Comparison of ENCODE assay signal across 16 cellular contexts in the genomic region with DNA sequence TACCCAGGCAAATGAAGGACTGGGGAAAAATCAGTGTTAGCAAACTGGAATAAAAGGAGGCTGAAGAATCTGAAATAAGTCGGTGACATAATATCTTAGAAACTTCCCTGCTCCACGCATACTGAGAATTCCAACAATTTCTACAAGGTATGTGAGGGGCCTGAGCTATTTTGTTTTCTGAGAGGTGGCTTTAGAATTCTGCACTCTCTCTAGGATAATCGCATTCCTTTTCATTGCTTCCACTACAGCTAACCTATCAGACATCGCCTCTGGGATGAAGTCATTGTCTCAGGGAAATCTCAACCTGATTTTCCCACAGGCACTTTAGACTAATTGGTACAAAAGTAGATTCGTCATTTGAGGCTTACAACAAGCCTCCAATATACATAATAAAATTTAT.
DNase-seq lines count a peak whose midpoint lies in the region; TF ChIP-seq lines count a peak whose summit lies in the region.
"Had no signal": no experiment of that assay in that cellular context is flagged by ENCODE, and none has a peak within 500 bp of the region (broad histone marks: within the 10 kb centered on the region; RNA-seq: fewer than 3 reads in every experiment).

No MANE protein-coding gene starts in this region.

- WGBS in endodermal cell (ENCODE audit: insufficient coverage in 1 of 2, insufficient read length in 1 of 2), 2 experiments: 50 to 82% methylated on average over 2 to 5 of the region's 5 CpGs
- 100% methylated on average over 1 of the region's 5 CpGs; no CpG with 5 or more reads in 1 of the 2 experiments for WGBS in mesodermal cell (ENCODE audit: insufficient coverage in 2 of 2), 2 experiments

- H3K9me3 ChIP-seq in endodermal cell (ENCODE audit: control insufficient read depth, low read length): no peaks in the 10 kb centered on the region
- no peaks in the 10 kb centered on the region for H3K9me3 ChIP-seq in mesodermal cell (ENCODE audit: control insufficient read depth, low read length)

- DNase-seq in A172 (ENCODE audit: low spot score) (peak; percentile 4), M059J (ENCODE audit: low read depth) (peak; percentile 24), endodermal cell (peak; percentile 46), cerebellum (ENCODE audit: low spot score) (no peak), NCI-H446 (lab: John Stamatoyannopoulos, UW) (no peak), HPDE6-E6E7 (ENCODE audit: extremely low spot score) (no peak)
- DNase-seq in central memory CD4-positive, alpha-beta T cell: no peak
- DNase-seq: 8988T; CD4-positive, alpha-beta memory T cell; DMS79; NCI-H1092; NCI-H2227 treated with DMSO at 0.1 percent for 48 hours; NCI-H524 treated with DMSO at 0.1 percent for 48 hours; SHP77 had no signal

- no peak overlapping the region for H3K4me3 ChIP-seq in endodermal cell (ENCODE audit: low read length)
- no peak overlapping the region for H3K4me3 ChIP-seq in mesodermal cell (ENCODE audit: extremely low read depth, insufficient read depth, low read length, poor library complexity, severe bottlenecking)

- TF ChIP-seq CTCF in endodermal cell (conservative IDR thresholded peaks at IDR 0.05): no peak

- H3K27me3 ChIP-seq in endodermal cell (ENCODE audit: control insufficient read depth, insufficient read depth, low read length, poor library complexity, severe bottlenecking): no peaks in the 10 kb centered on the region

- H3K36me3 ChIP-seq in endodermal cell (ENCODE audit: control insufficient read depth, insufficient read depth, low read length) (no peaks in the 10 kb centered on the region), mesodermal cell (ENCODE audit: control insufficient read depth, insufficient read depth, low read length) (no peaks in the 10 kb centered on the region)

- no peak overlapping the region for H3K4me3 Mint-ChIP-seq in endodermal cell
- H3K4me3 Mint-ChIP-seq: CD4-positive, alpha-beta memory T cell had no signal

- H3K4me1 ChIP-seq in endodermal cell (ENCODE audit: control insufficient read depth, insufficient read depth, low read length) (no peaks in the 10 kb centered on the region), mesodermal cell (ENCODE audit: control insufficient read depth, insufficient read depth, low read length, poor library complexity, severe bottlenecking) (peaks cover 3% of the 10 kb centered on the region)

- no peak overlapping the region for H3K9ac ChIP-seq in endodermal cell (ENCODE audit: extremely low read depth, low read length, poor library complexity, severe bottlenecking)
- H3K9ac ChIP-seq: KMS-11 had no signal

- peaks cover 3% of the 10 kb centered on the region for H3K4me1 Mint-ChIP-seq in endodermal cell
- H3K4me1 Mint-ChIP-seq: CD4-positive, alpha-beta memory T cell had no signal

- H3K27ac ChIP-seq in endodermal cell (ENCODE audit: low read depth, low read length): no peak overlapping the region
- H3K27ac ChIP-seq in mesodermal cell (ENCODE audit: low read depth, low read length, severe bottlenecking): peak overlapping the region; percentile 47
- H3K27ac ChIP-seq: KMS-11 had no signal

- no peaks in the 10 kb centered on the region for H3K9me3 Mint-ChIP-seq in endodermal cell

- no peaks in the 10 kb centered on the region for H3K36me3 Mint-ChIP-seq in endodermal cell (ENCODE audit: low read depth)
- H3K36me3 Mint-ChIP-seq: CD4-positive, alpha-beta memory T cell had no signal

- no peaks in the 10 kb centered on the region for H3K27me3 Mint-ChIP-seq in endodermal cell (ENCODE audit: insufficient read depth)
- H3K27me3 Mint-ChIP-seq: CD4-positive, alpha-beta memory T cell had no signal

- peak overlapping the region; percentile 60 for H3K27ac Mint-ChIP-seq in endodermal cell
- H3K27ac Mint-ChIP-seq: CD4-positive, alpha-beta memory T cell had no signal

Comparison
In these comparisons a context has a peak if more than half of its experiments do, and no peak if none do; other contexts are left out.
1. DNase-seq: peak in A172 (single experiment), M059J (single experiment) and endodermal cell (single experiment); none in cerebellum (single experiment), NCI-H446 (0 of 2), central memory CD4-positive, alpha-beta T cell (single experiment) and HPDE6-E6E7 (single experiment).